ENCODE assay signal across 8 cellular contexts in genomic region chr19:35318679-35319448, GRCh38. TPM values are rescaled to one million over a fixed set of nuclear protein-coding genes. Genes with fewer than 3 reads are reported as not detected.
A peak's percentile ranks its signal among the peaks of the same experiment; 100 is the strongest.
DNase-seq lines count a peak whose midpoint lies in the region; ATAC-seq and TF ChIP-seq lines count a peak whose summit lies in the region.

No MANE protein-coding gene starts in this region.

- H3K79me2 ChIP-seq in MM.1S (ENCODE audit: low read length): no peaks in the 10 kb centered on the region

- peak; percentile 40 for DNase-seq in activated CD4-positive, alpha-beta T cell treated with anti-CD3 and anti-CD28 coated beads for 36 hours
- no peak for DNase-seq in activated CD4-positive, alpha-beta T cell treated with anti-CD3 and anti-CD28 coated beads, Interleukin-2, amount 50 U/mL, for 4 hours
- no peak for DNase-seq in activated naive CD8-positive, alpha-beta T cell treated with anti-CD3 and anti-CD28 coated beads for 36 hours
- peak; percentile 54 for DNase-seq in inferior parietal cortex (ENCODE audit: extremely low spot score)
- DNase-seq in stimulated activated naive B cell treated with anti-CD40 and anti-IgM and Interleukin-4, amounts not matched to agents 10 μg/mL and 1 μg/mL and 100 μg/mL, for 72 hours: no peak
- no peak for DNase-seq in dedifferentiated amniotic fluid mesenchymal stem cell (ENCODE audit: extremely low spot score)
- no peak for DNase-seq in MM.1S
- no peak for DNase-seq in SIG-M5 treated with dmso at 0.1 percent for 504 hours (lab: John Stamatoyannopoulos, UW; ENCODE audit: unreplicated experiment)

- no peak overlapping the region for H3K9ac ChIP-seq in MM.1S (ENCODE audit: low read length)

- no peak overlapping the region for H3K4me3 Mint-ChIP-seq in activated CD4-positive, alpha-beta T cell treated with anti-CD3 and anti-CD28 coated beads for 36 hours
- H3K4me3 Mint-ChIP-seq in activated naive CD8-positive, alpha-beta T cell treated with anti-CD3 and anti-CD28 coated beads for 36 hours: no peak overlapping the region
- peak overlapping the region; percentile 40 to 56 for H3K4me3 Mint-ChIP-seq in stimulated activated naive B cell treated with anti-CD40 and anti-IgM and Interleukin-4, amounts not matched to agents 10 μg/mL and 1 μg/mL and 100 μg/mL, for 72 hours

- no peaks in the 10 kb centered on the region for H3F3A ChIP-seq in MM.1S (ENCODE audit: insufficient read depth, low read length)

- POLR2A ChIA-PET in activated CD4-positive, alpha-beta T cell treated with anti-CD3 and anti-CD28 coated beads for 36 hours (lab: Charles Lee): no interaction called here

- no peaks in the 10 kb centered on the region for H3K9me3 ChIP-seq in MM.1S (replicated peaks; ENCODE audit: insufficient read depth, low read length)

- H3K4me3 ChIP-seq in MM.1S (ENCODE audit: low read length): no peak overlapping the region

- intact Hi-C loops in activated CD4-positive, alpha-beta T cell treated with anti-CD3 and anti-CD28 coated beads for 36 hours (cut with DNase I, micrococcal nuclease): no loop called here

- peak; percentile 66 for ATAC-seq in activated CD4-positive, alpha-beta T cell treated with anti-CD3 and anti-CD28 coated beads for 36 hours
- peak; percentile 44 to 58 for ATAC-seq in stimulated activated naive B cell treated with anti-CD40 and anti-IgM and Interleukin-4, amounts not matched to agents 10 μg/mL and 1 μg/mL and 100 μg/mL, for 72 hours (replicated peaks)

- no peak overlapping the region for H3K4me2 ChIP-seq in MM.1S (ENCODE audit: low read depth, low read length)

- no peaks in the 10 kb centered on the region for H3K9me3 Mint-ChIP-seq in activated CD4-positive, alpha-beta T cell treated with anti-CD3 and anti-CD28 coated beads for 36 hours (ENCODE audit: low read depth)
- H3K9me3 Mint-ChIP-seq in activated naive CD8-positive, alpha-beta T cell treated with anti-CD3 and anti-CD28 coated beads for 36 hours: peaks cover 2% of the 10 kb centered on the region
- H3K9me3 Mint-ChIP-seq in stimulated activated naive B cell treated with anti-CD40 and anti-IgM and Interleukin-4, amounts not matched to agents 10 μg/mL and 1 μg/mL and 100 μg/mL, for 72 hours: peaks cover 0 to 2% of the 10 kb centered on the region in 2 donors

- no peaks in the 10 kb centered on the region for H3K36me3 ChIP-seq in MM.1S (replicated peaks; ENCODE audit: insufficient read depth, low read length)

- no peak for TF ChIP-seq CTCF in MM.1S (IDR thresholded peaks at IDR 0.05; ENCODE audit: low read length)

- peaks cover 57% of the 10 kb centered on the region for H3K27me3 ChIP-seq in MM.1S (replicated peaks; ENCODE audit: insufficient read depth, low read length)

- peaks cover 7% of the 10 kb centered on the region for H3K4me1 Mint-ChIP-seq in activated CD4-positive, alpha-beta T cell treated with anti-CD3 and anti-CD28 coated beads for 36 hours
- H3K4me1 Mint-ChIP-seq in activated naive CD8-positive, alpha-beta T cell treated with anti-CD3 and anti-CD28 coated beads for 36 hours: peaks cover 8% of the 10 kb centered on the region
- peaks cover 55 to 85% of the 10 kb centered on the region in 2 donors for H3K4me1 Mint-ChIP-seq in stimulated activated naive B cell treated with anti-CD40 and anti-IgM and Interleukin-4, amounts not matched to agents 10 μg/mL and 1 μg/mL and 100 μg/mL, for 72 hours

- H3K27ac Mint-ChIP-seq in activated CD4-positive, alpha-beta T cell treated with anti-CD3 and anti-CD28 coated beads for 36 hours: peak overlapping the region; percentile 27
- peak overlapping the region; percentile 50 for H3K27ac Mint-ChIP-seq in activated naive CD8-positive, alpha-beta T cell treated with anti-CD3 and anti-CD28 coated beads for 36 hours
- H3K27ac Mint-ChIP-seq in stimulated activated naive B cell treated with anti-CD40 and anti-IgM and Interleukin-4, amounts not matched to agents 10 μg/mL and 1 μg/mL and 100 μg/mL, for 72 hours: peak overlapping the region; percentile 95

- no peaks in the 10 kb centered on the region for H4K20me1 ChIP-seq in MM.1S (ENCODE audit: insufficient read depth, low read length)

- no peak overlapping the region for H2AFZ ChIP-seq in MM.1S (ENCODE audit: low read length)

- H3K27ac ChIP-seq in MM.1S (ENCODE audit: low read length): no peak overlapping the region

- peaks cover 4% of the 10 kb centered on the region for H3K27me3 Mint-ChIP-seq in activated CD4-positive, alpha-beta T cell treated with anti-CD3 and anti-CD28 coated beads for 36 hours
- peaks cover 15% of the 10 kb centered on the region for H3K27me3 Mint-ChIP-seq in activated naive CD8-positive, alpha-beta T cell treated with anti-CD3 and anti-CD28 coated beads for 36 hours
- H3K27me3 Mint-ChIP-seq in stimulated activated naive B cell treated with anti-CD40 and anti-IgM and Interleukin-4, amounts not matched to agents 10 μg/mL and 1 μg/mL and 100 μg/mL, for 72 hours: no peaks in the 10 kb centered on the region

- CTCF ChIA-PET in activated CD4-positive, alpha-beta T cell treated with anti-CD3 and anti-CD28 coated beads for 36 hours (lab: Charles Lee): interaction anchor here (1.2 kb wide), 1 partner anchor 69 kb away, joined by 3 read pairs; no protein-coding TSS in a partner anchor

- H3K9me2 ChIP-seq in MM.1S (replicated peaks; ENCODE audit: insufficient read depth, low read length): no peaks in the 10 kb centered on the region

- H3K4me1 ChIP-seq in MM.1S (ENCODE audit: low read length): no peaks in the 10 kb centered on the region

- no peaks in the 10 kb centered on the region for H3K36me3 Mint-ChIP-seq in activated CD4-positive, alpha-beta T cell treated with anti-CD3 and anti-CD28 coated beads for 36 hours (ENCODE audit: low read depth)
- no peaks in the 10 kb centered on the region for H3K36me3 Mint-ChIP-seq in activated naive CD8-positive, alpha-beta T cell treated with anti-CD3 and anti-CD28 coated beads for 36 hours
- H3K36me3 Mint-ChIP-seq in stimulated activated naive B cell treated with anti-CD40 and anti-IgM and Interleukin-4, amounts not matched to agents 10 μg/mL and 1 μg/mL and 100 μg/mL, for 72 hours: no peaks in the 10 kb centered on the region

RNA-seq across cellular contexts. Expression of gene CD22, which starts 10.1 kb away (rescaled TPM):
- total RNA-seq in activated CD4-positive, alpha-beta T cell treated with anti-CD3 and anti-CD28 coated beads for 36 hours: 1 to 10 TPM; 3.5 to 4.1 TPM
- total RNA-seq in activated naive CD8-positive, alpha-beta T cell treated with anti-CD3 and anti-CD28 coated beads for 36 hours: 1 to 10 TPM; 3.0 to 3.2 TPM

RNA-seq across cellular contexts. Expression of gene MAG, which starts 26.9 kb away (rescaled TPM):
- total RNA-seq in activated CD4-positive, alpha-beta T cell treated with anti-CD3 and anti-CD28 coated beads for 36 hours: under 1 TPM; 0.19 to 0.34 TPM
- total RNA-seq in activated naive CD8-positive, alpha-beta T cell treated with anti-CD3 and anti-CD28 coated beads for 36 hours: under 1 TPM; 0.20 to 0.29 TPM

RNA-seq across cellular contexts. Expression of gene FFAR1, which starts 28.8 kb away (rescaled TPM):
- total RNA-seq in activated CD4-positive, alpha-beta T cell treated with anti-CD3 and anti-CD28 coated beads for 36 hours: under 1 TPM; 0.23 to 0.35 TPM
- total RNA-seq in activated naive CD8-positive, alpha-beta T cell treated with anti-CD3 and anti-CD28 coated beads for 36 hours: under 1 TPM in 1 of 2 experiments, not detected in 1; 0.08 TPM

RNA-seq across cellular contexts. Expression of gene HAMP, which starts 36.5 kb away (rescaled TPM):
- total RNA-seq in activated CD4-positive, alpha-beta T cell treated with anti-CD3 and anti-CD28 coated beads for 36 hours: under 1 TPM; 0.25 to 0.30 TPM
- under 1 TPM; 0.32 to 0.37 TPM for total RNA-seq in activated naive CD8-positive, alpha-beta T cell treated with anti-CD3 and anti-CD28 coated beads for 36 hours

RNA-seq across cellular contexts. Expression of gene FFAR3, which starts 39.4 kb away (rescaled TPM):
- 1 to 10 TPM; 2.4 to 3.1 TPM for total RNA-seq in activated CD4-positive, alpha-beta T cell treated with anti-CD3 and anti-CD28 coated beads for 36 hours
- 1 to 10 TPM; 1.2 to 1.3 TPM for total RNA-seq in activated naive CD8-positive, alpha-beta T cell treated with anti-CD3 and anti-CD28 coated beads for 36 hours

Comparison
In these comparisons a context has a peak if more than half of its experiments do, and no peak if none do; other contexts are left out.
1. DNase-seq: peak in activated CD4-positive, alpha-beta T cell treated with anti-CD3 and anti-CD28 coated beads for 36 hours (single experiment) and inferior parietal cortex (single experiment); none in activated CD4-positive, alpha-beta T cell treated with anti-CD3 and anti-CD28 coated beads, Interleukin-2, amount 50 U/mL, for 4 hours (0 of 2), activated naive CD8-positive, alpha-beta T cell treated with anti-CD3 and anti-CD28 coated beads for 36 hours (single experiment), stimulated activated naive B cell treated with anti-CD40 and anti-IgM and Interleukin-4, amounts not matched to agents 10 μg/mL and 1 μg/mL and 100 μg/mL, for 72 hours (single experiment), dedifferentiated amniotic fluid mesenchymal stem cell (single experiment), MM.1S (single experiment) and SIG-M5 treated with dmso at 0.1 percent for 504 hours (single experiment).
2. H3K27ac Mint-ChIP-seq: peak in every context shown above with its lines; median percentile 95 in stimulated activated naive B cell treated with anti-CD40 and anti-IgM and Interleukin-4, amounts not matched to agents 10 μg/mL and 1 μg/mL and 100 μg/mL, for 72 hours; 50 in activated naive CD8-positive, alpha-beta T cell treated with anti-CD3 and anti-CD28 coated beads for 36 hours; 27 in activated CD4-positive, alpha-beta T cell treated with anti-CD3 and anti-CD28 coated beads for 36 hours.
3. H3K4me3 Mint-ChIP-seq: peak in stimulated activated naive B cell treated with anti-CD40 and anti-IgM and Interleukin-4, amounts not matched to agents 10 μg/mL and 1 μg/mL and 100 μg/mL, for 72 hours (2 of 2); none in activated CD4-positive, alpha-beta T cell treated with anti-CD3 and anti-CD28 coated beads for 36 hours (single experiment) and activated naive CD8-positive, alpha-beta T cell treated with anti-CD3 and anti-CD28 coated beads for 36 hours (single experiment).